1 cellular context compared by ENCODE assay signal in genomic region chr21:26659181-26659580, GRCh38.
TF ChIP-seq lines count a peak whose summit lies in the region.

No MANE protein-coding gene starts in this region.

TF ChIP-seq in WTC11, 78 proteins besides CTCF, POLR2A, EP300 and RAD21:
- TF ChIP-seq HMGA2 (CRISPR knock-in tag; IDR thresholded peaks at IDR 0.05) (no peak), ZNF512 (CRISPR knock-in tag; IDR thresholded peaks at IDR 0.05; ENCODE audit: borderline replicate concordance) (no peak), RELA (CRISPR knock-in tag; IDR thresholded peaks at IDR 0.05; ENCODE audit: borderline replicate concordance) (no peak), MAX (CRISPR knock-in tag; IDR thresholded peaks at IDR 0.05) (no peak), EMX1 (CRISPR knock-in tag; IDR thresholded peaks at IDR 0.05) (no peak), NFYB (CRISPR knock-in tag; conservative IDR thresholded peaks at IDR 0.05; ENCODE audit: low read depth) (no peak), ZNF425 (CRISPR knock-in tag; conservative IDR thresholded peaks at IDR 0.05) (no peak), ZMAT4 (CRISPR knock-in tag; IDR thresholded peaks at IDR 0.05) (no peak), ZNF121 (CRISPR knock-in tag; IDR thresholded peaks at IDR 0.05) (no peak), IRF2 (CRISPR knock-in tag; IDR thresholded peaks at IDR 0.05; ENCODE audit: borderline replicate concordance, low read depth) (no peak), GRHL2 (CRISPR knock-in tag; IDR thresholded peaks at IDR 0.05; ENCODE audit: insufficient replicate concordance, severe bottlenecking) (no peak), SMAD4 (CRISPR knock-in tag; IDR thresholded peaks at IDR 0.05) (no peak), GTF2I (CRISPR knock-in tag; conservative IDR thresholded peaks at IDR 0.05) (no peak), CREM (CRISPR knock-in tag; IDR thresholded peaks at IDR 0.05) (no peak), CBFB (CRISPR knock-in tag; IDR thresholded peaks at IDR 0.05; ENCODE audit: low read depth) (no peak), ZNF423 (CRISPR knock-in tag; IDR thresholded peaks at IDR 0.05) (no peak)
- TF ChIP-seq, protein P1, sequence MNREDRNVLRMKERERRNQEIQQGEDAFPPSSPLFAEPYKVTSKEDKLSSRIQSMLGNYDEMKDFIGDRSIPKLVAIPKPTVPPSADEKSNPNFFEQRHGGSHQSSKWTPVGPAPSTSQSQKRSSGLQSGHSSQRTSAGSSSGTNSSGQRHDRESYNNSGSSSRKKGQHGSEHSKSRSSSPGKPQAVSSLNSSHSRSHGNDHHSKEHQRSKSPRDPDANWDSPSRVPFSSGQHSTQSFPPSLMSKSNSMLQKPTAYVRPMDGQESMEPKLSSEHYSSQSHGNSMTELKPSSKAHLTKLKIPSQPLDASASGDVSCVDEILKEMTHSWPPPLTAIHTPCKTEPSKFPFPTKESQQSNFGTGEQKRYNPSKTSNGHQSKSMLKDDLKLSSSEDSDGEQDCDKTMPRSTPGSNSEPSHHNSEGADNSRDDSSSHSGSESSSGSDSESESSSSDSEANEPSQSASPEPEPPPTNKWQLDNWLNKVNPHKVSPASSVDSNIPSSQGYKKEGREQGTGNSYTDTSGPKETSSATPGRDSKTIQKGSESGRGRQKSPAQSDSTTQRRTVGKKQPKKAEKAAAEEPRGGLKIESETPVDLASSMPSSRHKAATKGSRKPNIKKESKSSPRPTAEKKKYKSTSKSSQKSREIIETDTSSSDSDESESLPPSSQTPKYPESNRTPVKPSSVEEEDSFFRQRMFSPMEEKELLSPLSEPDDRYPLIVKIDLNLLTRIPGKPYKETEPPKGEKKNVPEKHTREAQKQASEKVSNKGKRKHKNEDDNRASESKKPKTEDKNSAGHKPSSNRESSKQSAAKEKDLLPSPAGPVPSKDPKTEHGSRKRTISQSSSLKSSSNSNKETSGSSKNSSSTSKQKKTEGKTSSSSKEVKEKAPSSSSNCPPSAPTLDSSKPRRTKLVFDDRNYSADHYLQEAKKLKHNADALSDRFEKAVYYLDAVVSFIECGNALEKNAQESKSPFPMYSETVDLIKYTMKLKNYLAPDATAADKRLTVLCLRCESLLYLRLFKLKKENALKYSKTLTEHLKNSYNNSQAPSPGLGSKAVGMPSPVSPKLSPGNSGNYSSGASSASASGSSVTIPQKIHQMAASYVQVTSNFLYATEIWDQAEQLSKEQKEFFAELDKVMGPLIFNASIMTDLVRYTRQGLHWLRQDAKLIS (CRISPR knock-in tag; IDR thresholded peaks at IDR 0.05; ENCODE audit: borderline replicate concordance): no peak
- TF ChIP-seq, protein P2, sequence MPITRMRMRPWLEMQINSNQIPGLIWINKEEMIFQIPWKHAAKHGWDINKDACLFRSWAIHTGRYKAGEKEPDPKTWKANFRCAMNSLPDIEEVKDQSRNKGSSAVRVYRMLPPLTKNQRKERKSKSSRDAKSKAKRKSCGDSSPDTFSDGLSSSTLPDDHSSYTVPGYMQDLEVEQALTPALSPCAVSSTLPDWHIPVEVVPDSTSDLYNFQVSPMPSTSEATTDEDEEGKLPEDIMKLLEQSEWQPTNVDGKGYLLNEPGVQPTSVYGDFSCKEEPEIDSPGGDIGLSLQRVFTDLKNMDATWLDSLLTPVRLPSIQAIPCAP (CRISPR knock-in tag; IDR thresholded peaks at IDR 0.05): no peak
- TF ChIP-seq, protein P3, sequence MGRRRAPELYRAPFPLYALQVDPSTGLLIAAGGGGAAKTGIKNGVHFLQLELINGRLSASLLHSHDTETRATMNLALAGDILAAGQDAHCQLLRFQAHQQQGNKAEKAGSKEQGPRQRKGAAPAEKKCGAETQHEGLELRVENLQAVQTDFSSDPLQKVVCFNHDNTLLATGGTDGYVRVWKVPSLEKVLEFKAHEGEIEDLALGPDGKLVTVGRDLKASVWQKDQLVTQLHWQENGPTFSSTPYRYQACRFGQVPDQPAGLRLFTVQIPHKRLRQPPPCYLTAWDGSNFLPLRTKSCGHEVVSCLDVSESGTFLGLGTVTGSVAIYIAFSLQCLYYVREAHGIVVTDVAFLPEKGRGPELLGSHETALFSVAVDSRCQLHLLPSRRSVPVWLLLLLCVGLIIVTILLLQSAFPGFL (CRISPR knock-in tag; IDR thresholded peaks at IDR 0.05; ENCODE audit: borderline replicate concordance): no peak
- TF ChIP-seq, protein P4, sequence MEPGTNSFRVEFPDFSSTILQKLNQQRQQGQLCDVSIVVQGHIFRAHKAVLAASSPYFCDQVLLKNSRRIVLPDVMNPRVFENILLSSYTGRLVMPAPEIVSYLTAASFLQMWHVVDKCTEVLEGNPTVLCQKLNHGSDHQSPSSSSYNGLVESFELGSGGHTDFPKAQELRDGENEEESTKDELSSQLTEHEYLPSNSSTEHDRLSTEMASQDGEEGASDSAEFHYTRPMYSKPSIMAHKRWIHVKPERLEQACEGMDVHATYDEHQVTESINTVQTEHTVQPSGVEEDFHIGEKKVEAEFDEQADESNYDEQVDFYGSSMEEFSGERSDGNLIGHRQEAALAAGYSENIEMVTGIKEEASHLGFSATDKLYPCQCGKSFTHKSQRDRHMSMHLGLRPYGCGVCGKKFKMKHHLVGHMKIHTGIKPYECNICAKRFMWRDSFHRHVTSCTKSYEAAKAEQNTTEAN (CRISPR knock-in tag; IDR thresholded peaks at IDR 0.05): no peak
TF ChIP-seq in WTC11: peak in this region for 0.
